ENCODE assay signal across 16 cellular contexts in genomic region chr9:22158275-22158674, GRCh38.
DNase-seq lines count a peak whose midpoint lies in the region; ATAC-seq and TF ChIP-seq lines count a peak whose summit lies in the region.
"Had no signal": no experiment of that assay in that cellular context is flagged by ENCODE, and none has a peak within 500 bp of the region (broad histone marks: within the 10 kb centered on the region; RNA-seq: fewer than 3 reads in every experiment).

No MANE protein-coding gene starts in this region.

- H3K4me3 Mint-ChIP-seq in activated naive CD4-positive, alpha-beta T cell treated with anti-CD3 and anti-CD28 coated beads, Interleukin-2, amount 10 ng/mL, durations not matched to agents 7 days and 5 days = no peak overlapping the region
- no peak overlapping the region for H3K4me3 Mint-ChIP-seq in activated CD4-positive, alpha-beta T cell treated with anti-CD3 and anti-CD28 coated beads, Interleukin-2, amount 10 ng/mL, durations not matched to agents 24 days and 14 days
- H3K4me3 Mint-ChIP-seq: activated CD4-positive, alpha-beta T cell treated with anti-CD3 and anti-CD28 coated beads, Interleukin-2, amount 10 ng/mL, durations not matched to agents 7 days and 5 days had no signal

- peaks cover 42% of the 10 kb centered on the region for H3K4me1 ChIP-seq in GM23248 (ENCODE audit: insufficient read depth)
- peaks cover 39% of the 10 kb centered on the region for H3K4me1 ChIP-seq in RWPE2 (ENCODE audit: insufficient read depth, poor library complexity, severe bottlenecking)
- H3K4me1 ChIP-seq in mucosa of descending colon (ENCODE audit: low read depth) = peaks cover 6% of the 10 kb centered on the region

- H3K9me2 ChIP-seq in GM23248 (ENCODE audit: insufficient read depth) = no peaks in the 10 kb centered on the region

- H3K4me3 ChIP-seq in GM23248 (no peak overlapping the region), RWPE2 (ENCODE audit: severe bottlenecking) (no peak overlapping the region), mucosa of descending colon (no peak overlapping the region)
- H3K4me3 ChIP-seq: GM12878, right atrium auricular region had no signal

- no peaks in the 10 kb centered on the region for H3K4me1 Mint-ChIP-seq in activated naive CD4-positive, alpha-beta T cell treated with anti-CD3 and anti-CD28 coated beads, Interleukin-2, amount 10 ng/mL, durations not matched to agents 7 days and 5 days
- peaks cover 5% of the 10 kb centered on the region for H3K4me1 Mint-ChIP-seq in activated CD4-positive, alpha-beta T cell treated with anti-CD3 and anti-CD28 coated beads, Interleukin-2, amount 10 ng/mL, durations not matched to agents 24 days and 14 days
- H3K4me1 Mint-ChIP-seq: activated CD4-positive, alpha-beta T cell treated with anti-CD3 and anti-CD28 coated beads, Interleukin-2, amount 10 ng/mL, durations not matched to agents 7 days and 5 days had no signal

- CTCF ChIA-PET in activated naive CD4-positive, alpha-beta T cell treated with anti-CD3 and anti-CD28 coated beads, Interleukin-2, amount 10 ng/mL, durations not matched to agents 7 days and 5 days (lab: Charles Lee) = interaction anchor here (1.1 kb wide), 1 partner anchor 12 kb away, joined by 3 read pairs; no protein-coding TSS in a partner anchor

- H3F3A ChIP-seq in GM23248 (ENCODE audit: insufficient read depth) = peaks cover 29% of the 10 kb centered on the region

- H3K4me2 ChIP-seq in GM23248 (ENCODE audit: unreplicated experiment) = peak overlapping the region; percentile 36

- no peak overlapping the region for H3K9ac ChIP-seq in GM23248

- no peaks in the 10 kb centered on the region for H4K20me1 ChIP-seq in GM23248 (ENCODE audit: insufficient read depth)

- no peak for DNase-seq in GM23248
- no peak for DNase-seq in RWPE2 (ENCODE audit: low spot score)
- DNase-seq in epithelial cell of prostate (ENCODE audit: low read depth, low spot score) = no peak
- DNase-seq in renal cortical epithelial cell (ENCODE audit: low read depth) = peak; percentile 59
- DNase-seq in activated naive CD4-positive, alpha-beta T cell treated with anti-CD3 and anti-CD28 coated beads, Interleukin-2, amount 10 ng/mL, durations not matched to agents 7 days and 5 days = no peak
- no peak for DNase-seq in mucosa of descending colon
- no peak for DNase-seq in activated CD4-positive, alpha-beta T cell treated with anti-CD3 and anti-CD28 coated beads, Interleukin-2, amount 10 ng/mL, durations not matched to agents 24 days and 14 days
- DNase-seq in stimulated activated CD4-positive, alpha-beta T cell treated with anti-CD3 and anti-CD28 coated beads, Interleukin-1b, Interleukin-23, amount 100 ng/mL, for 48 hours = no peak
- DNase-seq: activated CD4-positive, alpha-beta T cell treated with anti-CD3 and anti-CD28 coated beads, Interleukin-2, amount 10 ng/mL, durations not matched to agents 7 days and 5 days; activated naive CD4-positive, alpha-beta T cell treated with Interleukin-2 at 50 U/mL for 16 hours; GDM1; NCI-H2029; NCI-H526; stimulated activated CD4-positive, alpha-beta T cell treated with anti-CD3 and anti-CD28 coated beads, Interleukin-2, amount 100 ng/mL, for 24 hours had no signal

- H3K27me3 ChIP-seq in GM23248 (replicated peaks; ENCODE audit: insufficient read depth) (no peaks in the 10 kb centered on the region), RWPE2 (ENCODE audit: insufficient read depth, poor library complexity, severe bottlenecking) (no peaks in the 10 kb centered on the region)
- H3K27me3 ChIP-seq: right atrium auricular region had no signal

- H3K9me3 ChIP-seq in GM23248 (ENCODE audit: low read depth) (no peaks in the 10 kb centered on the region), RWPE2 (ENCODE audit: severe bottlenecking) (no peaks in the 10 kb centered on the region), mucosa of descending colon (no peaks in the 10 kb centered on the region)
- H3K9me3 ChIP-seq: right atrium auricular region had no signal

- H3K36me3 ChIP-seq in GM23248 (ENCODE audit: low read depth) = no peaks in the 10 kb centered on the region
- H3K36me3 ChIP-seq in RWPE2 (ENCODE audit: low read depth) = no peaks in the 10 kb centered on the region
- no peaks in the 10 kb centered on the region for H3K36me3 ChIP-seq in mucosa of descending colon (ENCODE audit: low read depth)
- H3K36me3 ChIP-seq: right atrium auricular region had no signal

- H3K27ac ChIP-seq in GM23248 (peak overlapping the region; percentile 26; the same call in 1 of the 2 replicates), RWPE2 (ENCODE audit: poor library complexity, severe bottlenecking) (peak overlapping the region; percentile 92), epithelial cell of prostate (peak overlapping the region; percentile 84)
- H3K27ac ChIP-seq: right atrium auricular region had no signal

- H3K27ac Mint-ChIP-seq in activated naive CD4-positive, alpha-beta T cell treated with anti-CD3 and anti-CD28 coated beads, Interleukin-2, amount 10 ng/mL, durations not matched to agents 7 days and 5 days = no peak overlapping the region
- no peak overlapping the region for H3K27ac Mint-ChIP-seq in activated CD4-positive, alpha-beta T cell treated with anti-CD3 and anti-CD28 coated beads, Interleukin-2, amount 10 ng/mL, durations not matched to agents 24 days and 14 days
- H3K27ac Mint-ChIP-seq: activated CD4-positive, alpha-beta T cell treated with anti-CD3 and anti-CD28 coated beads, Interleukin-2, amount 10 ng/mL, durations not matched to agents 7 days and 5 days had no signal

- H3K79me2 ChIP-seq in GM23248 (ENCODE audit: insufficient read depth) = no peaks in the 10 kb centered on the region

- TF ChIP-seq CTCF in RWPE2 (IDR thresholded peaks at IDR 0.05; ENCODE audit: poor library complexity, severe bottlenecking) (no peak), mucosa of descending colon (IDR thresholded peaks at IDR 0.05) (no peak)

- in situ Hi-C loops in GM23248 (cut with MboI) = no loop called here

- intact Hi-C loops in mucosa of descending colon (cut with DNase I, micrococcal nuclease) = no loop called here
- intact Hi-C loops in activated CD4-positive, alpha-beta T cell treated with anti-CD3 and anti-CD28 coated beads, Interleukin-2, amount 10 ng/mL, durations not matched to agents 24 days and 14 days (cut with micrococcal nuclease) = no loop called here

- H3K27me3 Mint-ChIP-seq in activated naive CD4-positive, alpha-beta T cell treated with anti-CD3 and anti-CD28 coated beads, Interleukin-2, amount 10 ng/mL, durations not matched to agents 7 days and 5 days = peaks cover 27% of the 10 kb centered on the region
- H3K27me3 Mint-ChIP-seq in activated CD4-positive, alpha-beta T cell treated with anti-CD3 and anti-CD28 coated beads, Interleukin-2, amount 10 ng/mL, durations not matched to agents 24 days and 14 days = peaks cover 34% of the 10 kb centered on the region

- no peak overlapping the region for H2AFZ ChIP-seq in GM23248

- peak; percentile 84 for ATAC-seq in RWPE2 (ENCODE audit: low read depth)
- no peak for ATAC-seq in mucosa of descending colon
- ATAC-seq: GM12878 had no signal

- H3K9me3 Mint-ChIP-seq in activated naive CD4-positive, alpha-beta T cell treated with anti-CD3 and anti-CD28 coated beads, Interleukin-2, amount 10 ng/mL, durations not matched to agents 7 days and 5 days = no peaks in the 10 kb centered on the region
- no peaks in the 10 kb centered on the region for H3K9me3 Mint-ChIP-seq in activated CD4-positive, alpha-beta T cell treated with anti-CD3 and anti-CD28 coated beads, Interleukin-2, amount 10 ng/mL, durations not matched to agents 24 days and 14 days
- H3K9me3 Mint-ChIP-seq: activated CD4-positive, alpha-beta T cell treated with anti-CD3 and anti-CD28 coated beads, Interleukin-2, amount 10 ng/mL, durations not matched to agents 7 days and 5 days had no signal

- H3K36me3 Mint-ChIP-seq in activated naive CD4-positive, alpha-beta T cell treated with anti-CD3 and anti-CD28 coated beads, Interleukin-2, amount 10 ng/mL, durations not matched to agents 7 days and 5 days = no peaks in the 10 kb centered on the region
- no peaks in the 10 kb centered on the region for H3K36me3 Mint-ChIP-seq in activated CD4-positive, alpha-beta T cell treated with anti-CD3 and anti-CD28 coated beads, Interleukin-2, amount 10 ng/mL, durations not matched to agents 24 days and 14 days (ENCODE audit: low read depth)

Comparison
In these comparisons a context has a peak if more than half of its experiments do, and no peak if none do; other contexts are left out.
1. H3K27ac ChIP-seq: peak in every context shown above with its lines; median percentile 92 in RWPE2; 84 in epithelial cell of prostate; 26 in GM23248.